ENCODE assay signal across 13 cellular contexts in genomic region chrX:23766650-23767551, GRCh38. TPM values are rescaled to one million over a fixed set of nuclear protein-coding genes. Genes with fewer than 3 reads are reported as not detected.
DNase-seq lines count a peak whose midpoint lies in the region; ATAC-seq and TF ChIP-seq lines count a peak whose summit lies in the region.
"Had no signal": no experiment of that assay in that cellular context is flagged by ENCODE, and none has a peak within 500 bp of the region (broad histone marks: within the 10 kb centered on the region; RNA-seq: fewer than 3 reads in every experiment).

No MANE protein-coding gene starts in this region.

- H3K27ac Mint-ChIP-seq in CD4-positive, alpha-beta T cell: peak overlapping the region; percentile 76

- no peaks in the 10 kb centered on the region for H3K27me3 ChIP-seq in CD4-positive, alpha-beta T cell (ENCODE audit: control insufficient read depth, insufficient read depth, low read length)
- H3K27me3 ChIP-seq in SJCRH30: no peaks in the 10 kb centered on the region
- H3K27me3 ChIP-seq: sigmoid colon had no signal

- H3K36me3 ChIP-seq in SJCRH30: no peaks in the 10 kb centered on the region
- H3K36me3 ChIP-seq: sigmoid colon had no signal

- TF ChIP-seq CTCF in CD4-positive, alpha-beta T cell (IDR thresholded peaks at IDR 0.05): no peak

- CTCF ChIA-PET in CD4-positive, alpha-beta T cell (lab: Charles Lee): interaction anchor here (0.7 kb wide), 1 partner anchor 10 kb away, joined by 3 read pairs; no protein-coding TSS in a partner anchor

- no peaks in the 10 kb centered on the region for H3K4me1 ChIP-seq in SJCRH30
- H3K4me1 ChIP-seq: Caco-2, sigmoid colon had no signal

- no peak overlapping the region for H3K27ac ChIP-seq in CD4-positive, alpha-beta T cell (ENCODE audit: low read depth, low read length)
- peak overlapping the region; percentile 82 for H3K27ac ChIP-seq in SJCRH30
- H3K27ac ChIP-seq: PC-9 had no signal

- peak; percentile 88 for ATAC-seq in CD4-positive, alpha-beta T cell (ENCODE audit: poor library complexity)
- ATAC-seq in GM19395 (IDR thresholded peaks at IDR 0.05; ENCODE audit: unreplicated experiment): peak; percentile 54

- no peaks in the 10 kb centered on the region for H3K9me3 Mint-ChIP-seq in CD4-positive, alpha-beta T cell

- H3K9me3 ChIP-seq in CD4-positive, alpha-beta T cell (ENCODE audit: control insufficient read depth, low read length): no peaks in the 10 kb centered on the region
- H3K9me3 ChIP-seq in SJCRH30 (replicated peaks): no peaks in the 10 kb centered on the region
- H3K9me3 ChIP-seq: Caco-2, sigmoid colon had no signal

- no peak for DNase-seq in CD4-positive, alpha-beta T cell
- DNase-seq in SJCRH30 (peak; percentile 74 to 80), kidney tubule cell (ENCODE audit: low spot score) (peak; percentile 37), NCI-H774 (lab: John Stamatoyannopoulos, UW) (no peak), hypothalamus (lab: John Stamatoyannopoulos, UW) (no peak), GM03348 (ENCODE audit: low spot score) (no peak)
- no peak for DNase-seq in activated CD8-positive, alpha-beta memory T cell treated with anti-CD3 and anti-CD28 coated beads, Interleukin-2, amount 50 U/mL, for 4 hours
- DNase-seq: Caco-2; effector memory CD4-positive, alpha-beta T cell; NCI-H1105; PC-9; sigmoid colon had no signal

- no peaks in the 10 kb centered on the region for H3K36me3 Mint-ChIP-seq in CD4-positive, alpha-beta T cell (ENCODE audit: low read depth)

- peak overlapping the region; percentile 84 for H3K4me3 Mint-ChIP-seq in CD4-positive, alpha-beta T cell

- H3K4me3 ChIP-seq in SJCRH30: peak overlapping the region; percentile 57
- H3K4me3 ChIP-seq: PC-9 had no signal

- intact Hi-C loops in CD4-positive, alpha-beta T cell (cut with DNase I, micrococcal nuclease): no loop called here

- POLR2A ChIA-PET in CD4-positive, alpha-beta T cell (lab: Charles Lee): interaction anchor here (1.2 to 3.7 kb wide), 3 partner anchors 15 to 24 kb away, joined by 3 to 51 read pairs (median 8); partner anchors contain the start of genes ACOT9 and SAT1

- H3K4me1 Mint-ChIP-seq in CD4-positive, alpha-beta T cell (ENCODE audit: low read depth): peaks cover 5% of the 10 kb centered on the region

- no peaks in the 10 kb centered on the region for H3K27me3 Mint-ChIP-seq in CD4-positive, alpha-beta T cell

RNA-seq across cellular contexts. Expression of gene SAT1, which starts 16.1 kb away (rescaled TPM):
- 100 to 1,000 TPM; 305 to 312 TPM for total RNA-seq in CD4-positive, alpha-beta T cell
- 24.6 and 25.6 TPM in 2 replicates for total RNA-seq in SJCRH30 (2014; rRNA removed; shearing (Covaris generic))

RNA-seq across cellular contexts. Expression of gene ACOT9, which starts 23.8 kb away (rescaled TPM):
- 10 to 100 TPM; 14.8 to 16.2 TPM for total RNA-seq in CD4-positive, alpha-beta T cell
- 75.4 and 82.3 TPM in 2 replicates for total RNA-seq in SJCRH30 (2014; rRNA removed; shearing (Covaris generic))

Comparison
In these comparisons a context has a peak if more than half of its experiments do, and no peak if none do; other contexts are left out.
1. DNase-seq: peak in SJCRH30 (2 of 2) and kidney tubule cell (single experiment); none in CD4-positive, alpha-beta T cell (0 of 10), NCI-H774 (single experiment), hypothalamus (0 of 51), activated CD8-positive, alpha-beta memory T cell treated with anti-CD3 and anti-CD28 coated beads, Interleukin-2, amount 50 U/mL, for 4 hours (single experiment) and GM03348 (single experiment).
2. RNA of gene SAT1, which starts 16.1 kb away (total RNA-seq): 305 to 312 TPM in CD4-positive, alpha-beta T cell; 24.6 to 25.6 TPM in SJCRH30; every median in the first group is over 10 times any median in the second.